In genomic region chr21:37368536-37369279, GRCh38 we compare ENCODE assay signal across 1 cellular context.
TF ChIP-seq lines count a peak whose summit lies in the region.

No MANE protein-coding gene starts in this region.

TF ChIP-seq in HepG2, 621 proteins besides CTCF, POLR2A, EP300 and RAD21 (continued from another document):
- TF ChIP-seq PHB2 (IDR thresholded peaks at IDR 0.05; ENCODE audit: partially characterized antibody) = no peak
- TF ChIP-seq ZMYM3 (CRISPR knock-in tag; IDR thresholded peaks at IDR 0.05) = peak; percentile 98
- TF ChIP-seq LRRFIP1 (CRISPR knock-in tag; conservative IDR thresholded peaks at IDR 0.05) = no peak
- TF ChIP-seq ZNF20 (CRISPR knock-in tag; IDR thresholded peaks at IDR 0.05) = no peak
- peak; percentile 59; the same call in 1 of the 2 replicates for TF ChIP-seq RCOR2 (CRISPR knock-in tag; IDR thresholded peaks at IDR 0.05)
- TF ChIP-seq HOXA5 (CRISPR knock-in tag; IDR thresholded peaks at IDR 0.05) = no peak
- 0 out of 2 replicates have a peak, but pooled peaks have one; percentile 31 for TF ChIP-seq TEF (CRISPR knock-in tag; IDR thresholded peaks at IDR 0.05)
- no peak for TF ChIP-seq ARHGAP35 (CRISPR knock-in tag; IDR thresholded peaks at IDR 0.05; ENCODE audit: borderline replicate concordance)
- peak; percentile 99 for TF ChIP-seq ZNF629 (CRISPR knock-in tag; conservative IDR thresholded peaks at IDR 0.05)
- TF ChIP-seq ETV6 (CRISPR knock-in tag; conservative IDR thresholded peaks at IDR 0.05) = no peak
- TF ChIP-seq NCOA2 (CRISPR knock-in tag; IDR thresholded peaks at IDR 0.05) = no peak
- no peak for TF ChIP-seq FOSL2 (CRISPR knock-in tag; IDR thresholded peaks at IDR 0.05)
- no peak for TF ChIP-seq RERE (CRISPR knock-in tag; IDR thresholded peaks at IDR 0.05; ENCODE audit: low read depth)
- 0 out of 2 replicates have a peak, but pooled peaks have one; percentile 37 for TF ChIP-seq MED1 (CRISPR knock-in tag; IDR thresholded peaks at IDR 0.05)
- TF ChIP-seq ZNF780A (CRISPR knock-in tag; IDR thresholded peaks at IDR 0.05) = no peak
- no peak for TF ChIP-seq RORA (CRISPR knock-in tag; IDR thresholded peaks at IDR 0.05)
- TF ChIP-seq HDAC2 (CRISPR knock-in tag; IDR thresholded peaks at IDR 0.05) = peak; percentile 27; the same call in 1 of the 2 replicates
- TF ChIP-seq ZFP36L1 (CRISPR knock-in tag; IDR thresholded peaks at IDR 0.05) = no peak
- no peak for TF ChIP-seq ZFP1 (CRISPR knock-in tag; IDR thresholded peaks at IDR 0.05)
- TF ChIP-seq ZZZ3 (CRISPR knock-in tag; IDR thresholded peaks at IDR 0.05; ENCODE audit: borderline replicate concordance) = no peak
- TF ChIP-seq ATF7 (IDR thresholded peaks at IDR 0.05) = no peak
- TF ChIP-seq ATF7 (CRISPR knock-in tag; IDR thresholded peaks at IDR 0.05) = no peak
- no peak for TF ChIP-seq PRDM4 (CRISPR knock-in tag; IDR thresholded peaks at IDR 0.05; ENCODE audit: borderline replicate concordance)
- TF ChIP-seq TRAFD1 (CRISPR knock-in tag; IDR thresholded peaks at IDR 0.05; ENCODE audit: borderline replicate concordance) = no peak
- no peak for TF ChIP-seq ZNF710 (CRISPR knock-in tag; IDR thresholded peaks at IDR 0.05; ENCODE audit: borderline replicate concordance)
- TF ChIP-seq ASH2L (IDR thresholded peaks at IDR 0.05; ENCODE audit: insufficient read length, low read depth, low read length) = no peak
- 0 out of 2 replicates have a peak, but pooled peaks have one; percentile 9 for TF ChIP-seq PHF8 (CRISPR knock-in tag; IDR thresholded peaks at IDR 0.05)
- peak; percentile 64; the same call in 1 of the 2 replicates for TF ChIP-seq ZMYM2 (CRISPR knock-in tag; IDR thresholded peaks at IDR 0.05)
- TF ChIP-seq ATF3 (CRISPR knock-in tag; IDR thresholded peaks at IDR 0.05) = no peak
- TF ChIP-seq ZBTB42 (CRISPR knock-in tag; IDR thresholded peaks at IDR 0.05) = no peak
- TF ChIP-seq ZNF605 (CRISPR knock-in tag; IDR thresholded peaks at IDR 0.05) = no peak
- no peak for TF ChIP-seq ZNF136 (CRISPR knock-in tag; IDR thresholded peaks at IDR 0.05; ENCODE audit: low read depth)
- no peak for TF ChIP-seq ATRX (CRISPR knock-in tag; IDR thresholded peaks at IDR 0.05; ENCODE audit: borderline replicate concordance)
- no peak for TF ChIP-seq ZNF253 (CRISPR knock-in tag; IDR thresholded peaks at IDR 0.05; ENCODE audit: borderline replicate concordance)
- no peak for TF ChIP-seq NFKB2 (CRISPR knock-in tag; IDR thresholded peaks at IDR 0.05; ENCODE audit: borderline replicate concordance)
- TF ChIP-seq IKZF5 (CRISPR knock-in tag; IDR thresholded peaks at IDR 0.05) = no peak
- peak; percentile 90; the same call in 1 of the 2 replicates for TF ChIP-seq CHD4 (IDR thresholded peaks at IDR 0.05; ENCODE audit: borderline replicate concordance, low read length)
